In genomic region chr3:46478341-46478740, GRCh38 we compare ENCODE assay signal across 22 cellular contexts. TPM values are rescaled to one million over a fixed set of nuclear protein-coding genes. Genes with fewer than 3 reads are reported as not detected.
A peak's percentile ranks its signal among the peaks of the same experiment; 100 is the strongest.
DNase-seq lines count a peak whose midpoint lies in the region; ATAC-seq and TF ChIP-seq lines count a peak whose summit lies in the region.
"Had no signal": no experiment of that assay in that cellular context is flagged by ENCODE, and none has a peak within 500 bp of the region (broad histone marks: within the 10 kb centered on the region; RNA-seq: fewer than 3 reads in every experiment).

No MANE protein-coding gene starts in this region.

- H3K4me3 ChIP-seq in IMR-90 (ENCODE audit: insufficient read depth, low read depth, low read length) (no peak overlapping the region), coronary artery (no peak overlapping the region), upper lobe of left lung (no peak overlapping the region), ovary (no peak overlapping the region)
- H3K4me3 ChIP-seq: GM23338, SJCRH30 had no signal

- H3K9me3 ChIP-seq in IMR-90 (ENCODE audit: control insufficient read depth, insufficient read depth, low read length) = peaks cover 12% of the 10 kb centered on the region
- H3K9me3 ChIP-seq in upper lobe of left lung = peaks cover 0 to 7% (median 0%) of the 10 kb centered on the region in 4 donors
- no peaks in the 10 kb centered on the region for H3K9me3 ChIP-seq in ovary
- H3K9me3 ChIP-seq: BE2C, SJCRH30 had no signal

- H2BK5ac ChIP-seq in IMR-90 (ENCODE audit: low read depth, low read length, poor library complexity, severe bottlenecking) = no peak overlapping the region

- H3K23ac ChIP-seq in IMR-90 (ENCODE audit: low read depth, low read length) = no peak overlapping the region

- H4K20me1 ChIP-seq in IMR-90 (ENCODE audit: insufficient read depth, low read length) = no peaks in the 10 kb centered on the region

- no peaks in the 10 kb centered on the region for H3K79me1 ChIP-seq in IMR-90 (ENCODE audit: low read depth in 1 of 2, low read length in 2 of 2)

- POLR2A ChIA-PET in IMR-90 (lab: Charles Lee; ENCODE audit: unreplicated experiment) = no interaction called here

- H2AK5ac ChIP-seq in IMR-90 (ENCODE audit: low read depth, low read length) = peak overlapping the region; percentile 23; the same call in 1 of the 2 replicates

- H3K27ac ChIP-seq in IMR-90 (ENCODE audit: insufficient read depth, low read length) (no peak overlapping the region), coronary artery (no peak overlapping the region), upper lobe of left lung (no peak overlapping the region), ovary (no peak overlapping the region)
- H3K27ac ChIP-seq: RWPE1, SJCRH30 had no signal

- intact Hi-C loops in IMR-90 (cut with micrococcal nuclease) = no loop called here
- intact Hi-C loops in ovary (cut with DNase I) = no loop called here

- dilution Hi-C loops in IMR-90 (cut with HindIII; ENCODE audit: low sequenced_read_pairs, unreplicated experiment) = no loop called here

- no peak overlapping the region for H2BK120ac ChIP-seq in IMR-90 (ENCODE audit: low read depth, low read length)

- DNase-seq in IMR-90 (no peak), SKM-1 (lab: John Stamatoyannopoulos, UW; ENCODE audit: unreplicated experiment) (peak; percentile 51), coronary artery (ENCODE audit: low spot score) (peak; percentile 36), upper lobe of left lung (peak in 1 of 2 donors; percentile 47), activated gamma-delta T cell (lab: John Stamatoyannopoulos, UW) (no peak), ovary (no peak)
- DNase-seq: BE2C; CD4-positive, alpha-beta T cell; COR-L47; HCEC 1CT; Karpas-422; NCI-H1092 treated with DMSO at 0.1 percent for 48 hours; NCI-H2029 treated with DMSO at 0.1 percent for 48 hours; NCI-H226; NCI-H510A treated with DMSO at 0.1 percent for 48 hours; NCI-H748 treated with DMSO at 0.1 percent for 48 hours; SJCRH30 had no signal

- no peak overlapping the region for H3K4ac ChIP-seq in IMR-90 (ENCODE audit: low read depth, low read length)

- no peak overlapping the region for H3K14ac ChIP-seq in IMR-90 (replicated peaks; ENCODE audit: low read depth, low read length)

- H2BK15ac ChIP-seq in IMR-90 (ENCODE audit: low read depth, low read length) = no peak overlapping the region

- no peak overlapping the region for H4K5ac ChIP-seq in IMR-90 (ENCODE audit: low read depth, low read length)

- no peak overlapping the region for H3K9ac ChIP-seq in IMR-90 (ENCODE audit: low read depth, low read length)

- H3K4me1 ChIP-seq in IMR-90 (ENCODE audit: control insufficient read depth, insufficient read depth, low read length) = peaks cover 4% of the 10 kb centered on the region; the same call in 1 of the 2 replicates
- H3K4me1 ChIP-seq in upper lobe of left lung = no peaks in the 10 kb centered on the region
- H3K4me1 ChIP-seq in ovary (ENCODE audit: insufficient read depth) = no peaks in the 10 kb centered on the region
- H3K4me1 ChIP-seq: BE2C, SJCRH30 had no signal

- H3K18ac ChIP-seq in IMR-90 (ENCODE audit: low read depth, low read length) = no peak overlapping the region

- H4K8ac ChIP-seq in IMR-90 (ENCODE audit: low read depth in 2 of 2, low read length in 2 of 2) = no peak overlapping the region

- in situ Hi-C loops in IMR-90 (cut with MboI; ENCODE audit: low sequenced_read_pairs) = loop anchor here (25.0 kb wide), 1 partner anchor 409 kb away; the partner anchor contains the start of gene PTH1R

- H4K91ac ChIP-seq in IMR-90 (ENCODE audit: insufficient read depth, low read depth, low read length) = no peak overlapping the region

- no peak overlapping the region for H2AFZ ChIP-seq in IMR-90 (replicated peaks; ENCODE audit: low read length, poor library complexity)

- H3K27me3 ChIP-seq in IMR-90 (ENCODE audit: control insufficient read depth, insufficient read depth, low read length) = peaks cover 18% of the 10 kb centered on the region
- no peaks in the 10 kb centered on the region for H3K27me3 ChIP-seq in upper lobe of left lung
- H3K27me3 ChIP-seq in ovary = no peaks in the 10 kb centered on the region
- H3K27me3 ChIP-seq: BE2C, SJCRH30 had no signal

- H3K9me1 ChIP-seq in IMR-90 (ENCODE audit: insufficient read depth, low read length) = peaks cover 10% of the 10 kb centered on the region

- no peak overlapping the region for H3K56ac ChIP-seq in IMR-90 (ENCODE audit: extremely low read depth, insufficient read depth, low read length)

- no TSS peak for BruUV-seq in IMR-90 (replicated peaks; lab: Mats Ljungman, UMichigan)

- CTCF ChIA-PET in IMR-90 (lab: Yijun Ruan, JAX) = no interaction called here

- 73% methylated on average over 2 of the region's 5 CpGs; no CpG with 5 or more reads in 1 of the 2 experiments for WGBS in IMR-90 (ENCODE audit: extremely low coverage in 2 of 2, insufficient read length in 1 of 2), 2 experiments
- 73 to 79% methylated on average over 5 of the region's 5 CpGs for WGBS in upper lobe of left lung, 2 donors
- WGBS in ovary, 3 donors = 72 to 76% (median 74%) methylated on average over 5 of the region's 5 CpGs

- TF ChIP-seq POLR2A in IMR-90 (IDR thresholded peaks at IDR 0.05; ENCODE audit: low read depth, low read length) (no peak), upper lobe of left lung (IDR thresholded peaks at IDR 0.05) (no peak), ovary (IDR thresholded peaks at IDR 0.05) (no peak)

- ATAC-seq in IMR-90 (ENCODE audit: low read depth) = no peak
- peak; percentile 39 to 63 for ATAC-seq in upper lobe of left lung (ENCODE audit: low FRiP score in 2 of 2)
- ATAC-seq in HG03354 (IDR thresholded peaks at IDR 0.05; ENCODE audit: poor library complexity, severe bottlenecking, unreplicated experiment) = no peak
- ATAC-seq: GM23338 had no signal

- TF ChIP-seq CTCF in IMR-90 (conservative IDR thresholded peaks at IDR 0.05; ENCODE audit: low read depth, low read length) (no peak), coronary artery (IDR thresholded peaks at IDR 0.05) (no peak), upper lobe of left lung (IDR thresholded peaks at IDR 0.05) (no peak), ovary (IDR thresholded peaks at IDR 0.05) (no peak)

- no peak overlapping the region for H3K4me2 ChIP-seq in IMR-90 (ENCODE audit: low read depth, low read length)
- H3K4me2 ChIP-seq: GM23338 had no signal

- TF ChIP-seq EP300 in upper lobe of left lung (IDR thresholded peaks at IDR 0.05) = no peak
- TF ChIP-seq EP300 in ovary (IDR thresholded peaks at IDR 0.05) = no peak

- peak overlapping the region; percentile 7; the same call in 1 of the 2 replicates for H2BK20ac ChIP-seq in IMR-90 (ENCODE audit: low read depth, low read length)

- H3K36me3 ChIP-seq in IMR-90 (ENCODE audit: control insufficient read depth, insufficient read depth, low read length) = no peaks in the 10 kb centered on the region
- H3K36me3 ChIP-seq in upper lobe of left lung = no peaks in the 10 kb centered on the region
- no peaks in the 10 kb centered on the region for H3K36me3 ChIP-seq in ovary
- H3K36me3 ChIP-seq: BE2C, SJCRH30 had no signal

- H2AK9ac ChIP-seq in IMR-90 (replicated peaks; ENCODE audit: low read depth, low read length, poor library complexity) = no peak overlapping the region

- no peak for TF ChIP-seq RAD21 in IMR-90 (IDR thresholded peaks at IDR 0.05; ENCODE audit: low read length)

TF ChIP-seq in IMR-90, 13 proteins besides CTCF, POLR2A, EP300 and RAD21 (continues in another document):
- TF ChIP-seq ELK1 (IDR thresholded peaks at IDR 0.05; ENCODE audit: borderline replicate concordance, low read depth, low read length) = no peak
- TF ChIP-seq USF2 (IDR thresholded peaks at IDR 0.05; ENCODE audit: low read depth, low read length) = no peak
- TF ChIP-seq CEBPB (IDR thresholded peaks at IDR 0.05; ENCODE audit: low read depth, low read length) = no peak
- TF ChIP-seq MAZ (IDR thresholded peaks at IDR 0.05; ENCODE audit: borderline replicate concordance, low read depth, low read length) = no peak
- TF ChIP-seq NFE2L2 (IDR thresholded peaks at IDR 0.05; ENCODE audit: low read depth, low read length) = no peak
- no peak for TF ChIP-seq MXI1 (IDR thresholded peaks at IDR 0.05; ENCODE audit: borderline replicate concordance, low read depth, low read length)
- TF ChIP-seq MAFK (IDR thresholded peaks at IDR 0.05; ENCODE audit: low read depth, low read length) = no peak
- no peak for TF ChIP-seq SMC3 (IDR thresholded peaks at IDR 0.05; ENCODE audit: low read depth, low read length)
- no peak for TF ChIP-seq BHLHE40 (IDR thresholded peaks at IDR 0.05; ENCODE audit: low read depth, low read length)
- TF ChIP-seq CHD1 (IDR thresholded peaks at IDR 0.05; ENCODE audit: low read depth, low read length) = no peak

RNA-seq across cellular contexts. Expression of gene LTF, which starts 13.6 kb away (rescaled TPM):
- total RNA-seq in IMR-90 (2012; rRNA removed) (not detected in 2 replicates), upper lobe of left lung (10 to 100 TPM in 3 of 6 donors, 1 to 10 TPM in 3; 3.3 to 85.9 (median 12.5) TPM), ovary (10 to 100 TPM in 1 of 7 donors, 1 to 10 TPM in 4, under 1 TPM in 2; 0.56 to 23.7 (median 1.2) TPM)
- polyA plus RNA-seq in IMR-90 (2012; rRNA removed) (0.04 TPM in 1 of 2 replicates, not detected in the other), ovary (1 to 10 TPM in 1 of 2 donors, under 1 TPM in 1; 0.86 to 1.5 TPM)
- polyA plus RNA-seq in IMR-90 (2012; cell fraction: cytosol; rRNA removed) = not detected in 2 replicates
- polyA plus RNA-seq in IMR-90 (2012; cell fraction: nucleus; rRNA removed; ENCODE audit: low replicate concordance) = 0.14 TPM in 1 of 2 replicates, not detected in the other
- total RNA-seq: A673; CD4-positive, alpha-beta T cell; Daoy; SJCRH30 had no signal

RNA-seq across cellular contexts. Expression of gene RTP3, which starts 19.4 kb away (rescaled TPM):
- total RNA-seq in IMR-90 (2012; rRNA removed) (0.18 TPM in 1 of 2 replicates, not detected in the other), upper lobe of left lung (not detected), ovary (not detected)
- polyA plus RNA-seq in IMR-90 (2012; rRNA removed) (0.10 and 0.26 TPM in 2 replicates), ovary (not detected)
- polyA plus RNA-seq in IMR-90 (2012; cell fraction: cytosol; rRNA removed) = 0.05 TPM in 1 of 2 replicates, not detected in the other
- polyA plus RNA-seq in IMR-90 (2012; cell fraction: nucleus; rRNA removed; ENCODE audit: low replicate concordance) = 0.08 TPM in 1 of 2 replicates, not detected in the other
- total RNA-seq: A673; CD4-positive, alpha-beta T cell; Daoy; GM23338; SJCRH30 had no signal

Comparison
In these comparisons a context has a peak if more than half of its experiments do, and no peak if none do; other contexts are left out.
1. ATAC-seq: peak in upper lobe of left lung (2 of 2); none in IMR-90 (single experiment) and HG03354 (single experiment).
2. DNase-seq: peak in SKM-1 (single experiment) and coronary artery (single experiment); none in IMR-90 (single experiment), activated gamma-delta T cell (single experiment) and ovary (0 of 5).